ENCODE assay signal across 15 cellular contexts in genomic region chr7:21675255-21675654, GRCh38.
"Had no signal": no experiment of that assay in that cellular context is flagged by ENCODE, and none has a peak within 500 bp of the region (broad histone marks: within the 10 kb centered on the region; RNA-seq: fewer than 3 reads in every experiment).

No MANE protein-coding gene starts in this region.

- H3K4me3 ChIP-seq: colonic mucosa, hepatocyte, lower lobe of right lung, prostate gland, stomach, uterus had no signal

- DNase-seq: activated B cell treated with CpG ODN at 0.5 μM for 24 hours; activated CD4-positive, alpha-beta T cell treated with anti-CD3 and anti-CD28 coated beads, Interleukin-2, amount 10 ng/mL, durations not matched to agents 24 days and 14 days; activated naive CD4-positive, alpha-beta T cell treated with Interleukin-2 at 50 U/mL for 16 hours; colonic mucosa; effector CD8-positive, alpha-beta T cell; lower lobe of right lung; naive thymus-derived CD4-positive, alpha-beta T cell; stimulated activated CD4-positive, alpha-beta T cell treated with anti-CD3 and anti-CD28 coated beads, Interleukin-15, amount 100 ng/mL, for 24 hours; stimulated activated CD4-positive, alpha-beta T cell treated with anti-CD3 and anti-CD28 coated beads, Interleukin-4, amount 100 ng/mL, for 4 hours; stomach; T-helper 17 cell; uterus had no signal

- H3K4me1 ChIP-seq: colonic mucosa, lower lobe of right lung, prostate gland, stomach, uterus had no signal

- ATAC-seq: lower lobe of right lung; naive thymus-derived CD4-positive, alpha-beta T cell; T-helper 17 cell had no signal

- H3K27me3 Mint-ChIP-seq: activated CD4-positive, alpha-beta T cell treated with anti-CD3 and anti-CD28 coated beads, Interleukin-2, amount 10 ng/mL, durations not matched to agents 24 days and 14 days had no signal

- H3K9me3 ChIP-seq: colonic mucosa, neutrophil, prostate gland had no signal

- H3K36me3 Mint-ChIP-seq: naive thymus-derived CD4-positive, alpha-beta T cell had no signal

- H3K4me3 Mint-ChIP-seq: activated B cell treated with CpG ODN at 0.5 μM for 24 hours; activated CD4-positive, alpha-beta T cell treated with anti-CD3 and anti-CD28 coated beads, Interleukin-2, amount 10 ng/mL, durations not matched to agents 24 days and 14 days; naive thymus-derived CD4-positive, alpha-beta T cell; T-helper 17 cell had no signal

- H3K36me3 ChIP-seq: colonic mucosa, lower lobe of right lung, neutrophil, prostate gland, stomach, uterus had no signal

- H3K27ac Mint-ChIP-seq: activated B cell treated with CpG ODN at 0.5 μM for 24 hours; activated CD4-positive, alpha-beta T cell treated with anti-CD3 and anti-CD28 coated beads, Interleukin-2, amount 10 ng/mL, durations not matched to agents 24 days and 14 days; naive thymus-derived CD4-positive, alpha-beta T cell; T-helper 17 cell had no signal

- H3K27ac ChIP-seq: colonic mucosa, hepatocyte, lower lobe of right lung, neutrophil, prostate gland, stomach, uterus had no signal

- H3K4me1 Mint-ChIP-seq: T-helper 17 cell had no signal
